Comparison of ENCODE assay signal across 14 cellular contexts in the genomic region with DNA sequence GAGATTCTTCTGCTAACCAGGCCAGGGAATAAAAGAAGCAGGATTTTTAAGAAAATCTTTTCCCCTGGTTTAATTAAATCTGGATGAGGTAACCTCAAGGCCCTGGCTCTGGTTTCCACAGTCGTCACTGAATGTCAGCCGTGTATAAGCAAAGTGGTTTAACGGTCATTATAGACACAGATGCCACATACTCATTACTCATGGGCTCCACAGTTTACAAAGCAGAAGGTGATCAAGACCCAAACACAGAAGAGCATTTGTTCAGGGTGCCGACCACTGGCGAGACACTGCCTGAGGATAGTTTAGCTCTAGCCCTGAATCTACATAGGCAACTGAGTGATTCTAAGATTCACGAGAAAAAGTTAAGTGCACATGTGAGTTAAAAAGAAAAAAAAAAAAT. TPM values are rescaled to one million over a fixed set of nuclear protein-coding genes. Genes with fewer than 3 reads are reported as not detected.
"Had no signal": no experiment of that assay in that cellular context is flagged by ENCODE, and none has a peak within 500 bp of the region (broad histone marks: within the 10 kb centered on the region; RNA-seq: fewer than 3 reads in every experiment).

No MANE protein-coding gene starts in this region.

- H3K4me3 ChIP-seq: breast epithelium, lung, ovary, thoracic aorta had no signal

- H3K4me1 ChIP-seq: breast epithelium had no signal

- DNase-seq: activated CD4-positive, CD25-positive, alpha-beta regulatory T cell treated with anti-CD3 and anti-CD28 coated beads, Interleukin-2, amount 50 U/mL, for 72 hours; activated naive CD4-positive, alpha-beta T cell treated with anti-CD3 and anti-CD28 coated beads, Interleukin-2, amount 50 U/mL, for 16 hours; activated T-cell treated with anti-CD3 and anti-CD28 coated beads for 4 hours; cerebellar nuclear complex; erythroblast; midbrain; ovary; T-helper 1 cell; T1000 had no signal

- H3K27me3 ChIP-seq: breast epithelium, ovary had no signal

- H3K9me3 ChIP-seq: breast epithelium, ovary, thoracic aorta had no signal

- ATAC-seq: sciatic nerve had no signal

- H3K27ac ChIP-seq: breast epithelium, ovary, thoracic aorta had no signal

- H3K36me3 ChIP-seq: breast epithelium, ovary had no signal

RNA-seq across cellular contexts. Expression of gene RAP1GAP, which starts 27.8 kb away (rescaled TPM):
- total RNA-seq: dermis microvascular lymphatic vessel endothelial cell had no signal
